In the genomic region with DNA sequence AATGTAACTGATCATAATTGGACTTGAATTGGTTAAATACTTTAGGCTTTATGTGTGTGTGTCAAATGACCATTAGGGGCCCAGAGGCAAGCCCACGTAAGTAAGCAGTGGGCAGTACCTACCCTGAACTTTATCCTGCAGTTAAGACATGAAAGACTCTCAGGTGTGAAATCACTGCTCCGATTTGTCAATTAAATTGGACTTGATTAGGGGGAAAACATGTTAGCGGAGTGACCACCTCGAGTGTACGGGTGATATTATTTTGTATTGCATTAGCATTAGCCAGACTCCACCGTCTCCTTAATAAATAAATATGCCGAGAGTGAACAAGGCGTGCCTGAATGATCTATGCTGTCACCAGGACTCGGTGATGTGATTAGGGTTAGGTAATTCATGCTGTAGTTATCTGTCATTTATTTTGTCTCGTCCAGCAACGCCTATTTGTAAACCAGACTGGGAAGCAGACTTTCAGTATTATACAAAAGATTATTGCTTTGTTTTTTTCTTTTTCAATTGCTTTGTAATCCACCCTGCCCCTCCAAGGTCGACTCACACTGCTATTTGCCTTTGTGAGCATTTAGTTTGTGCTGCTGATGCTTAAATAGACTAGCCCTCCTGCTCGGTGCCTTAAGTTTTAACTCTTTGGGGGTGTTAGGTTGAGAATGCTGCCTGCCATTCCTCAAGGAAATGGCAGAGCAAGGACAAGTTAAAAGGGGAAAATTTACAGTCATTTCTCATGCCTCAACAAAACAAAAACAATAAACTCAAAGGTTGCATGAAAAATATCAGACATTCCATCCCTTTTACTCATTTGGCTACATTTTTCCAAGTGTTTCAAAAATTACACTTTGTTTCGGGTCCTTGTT, we compare ENCODE assay signal across 9 cellular contexts. TPM values are rescaled to one million over a fixed set of nuclear protein-coding genes. Genes with fewer than 3 reads are reported as not detected.
DNase-seq lines count a peak whose midpoint lies in the region; ATAC-seq and TF ChIP-seq lines count a peak whose summit lies in the region.
"Had no signal": no experiment of that assay in that cellular context is flagged by ENCODE, and none has a peak within 500 bp of the region (broad histone marks: within the 10 kb centered on the region; RNA-seq: fewer than 3 reads in every experiment).

No MANE protein-coding gene starts in this region.

- 33 to 39% methylated on average over 14 of the region's 14 CpGs for WGBS in testis, 2 donors

- H3K9me3 ChIP-seq in iPS-15b (ENCODE audit: control insufficient read depth, insufficient read depth, low read length) (no peaks in the 10 kb centered on the region), testis (no peaks in the 10 kb centered on the region)

- peak overlapping the region; percentile 70 for H3K4me3 Mint-ChIP-seq in activated CD4-positive, alpha-beta T cell treated with anti-CD3 and anti-CD28 coated beads for 36 hours
- peak overlapping the region; percentile 87 for H3K4me3 Mint-ChIP-seq in activated T-helper 1 cell treated with anti-CD3 and anti-CD28 coated beads, Interleukin-12 subunit alpha, Interleukin-12 subunit beta, Interleukin-2, Interleukin-4 antibody, amounts not matched to agents 30 ng/mL and 10 ng/mL and 1 ng/mL, durations not matched to agents 14 hours and 24 hours and 36 hours

- peaks cover 25% of the 10 kb centered on the region for H3K4me1 ChIP-seq in iPS-15b (ENCODE audit: control insufficient read depth, insufficient read depth, low read length)
- peaks cover 3% of the 10 kb centered on the region for H3K4me1 ChIP-seq in testis

- H3K27ac Mint-ChIP-seq in activated CD4-positive, alpha-beta T cell treated with anti-CD3 and anti-CD28 coated beads for 36 hours: peak overlapping the region; percentile 63
- H3K27ac Mint-ChIP-seq in activated T-helper 1 cell treated with anti-CD3 and anti-CD28 coated beads, Interleukin-12 subunit alpha, Interleukin-12 subunit beta, Interleukin-2, Interleukin-4 antibody, amounts not matched to agents 30 ng/mL and 10 ng/mL and 1 ng/mL, durations not matched to agents 14 hours and 24 hours and 36 hours: peak overlapping the region; percentile 87

- no peaks in the 10 kb centered on the region for H3K27me3 ChIP-seq in iPS-15b (ENCODE audit: control insufficient read depth, insufficient read depth, low read length)
- no peaks in the 10 kb centered on the region for H3K27me3 ChIP-seq in testis

- H3K4me3 ChIP-seq in iPS-15b (ENCODE audit: low read depth, low read length) (peak overlapping the region; percentile 4), testis (peak overlapping the region; percentile 57 to 60)

- TF ChIP-seq CTCF in testis (IDR thresholded peaks at IDR 0.05): no peak

- H3K36me3 Mint-ChIP-seq in activated CD4-positive, alpha-beta T cell treated with anti-CD3 and anti-CD28 coated beads for 36 hours (ENCODE audit: low read depth): no peaks in the 10 kb centered on the region
- H3K36me3 Mint-ChIP-seq in activated T-helper 1 cell treated with anti-CD3 and anti-CD28 coated beads, Interleukin-12 subunit alpha, Interleukin-12 subunit beta, Interleukin-2, Interleukin-4 antibody, amounts not matched to agents 30 ng/mL and 10 ng/mL and 1 ng/mL, durations not matched to agents 14 hours and 24 hours and 36 hours (ENCODE audit: low read depth): no peaks in the 10 kb centered on the region

- peaks cover 37% of the 10 kb centered on the region for H3K4me1 Mint-ChIP-seq in activated CD4-positive, alpha-beta T cell treated with anti-CD3 and anti-CD28 coated beads for 36 hours
- H3K4me1 Mint-ChIP-seq in activated T-helper 1 cell treated with anti-CD3 and anti-CD28 coated beads, Interleukin-12 subunit alpha, Interleukin-12 subunit beta, Interleukin-2, Interleukin-4 antibody, amounts not matched to agents 30 ng/mL and 10 ng/mL and 1 ng/mL, durations not matched to agents 14 hours and 24 hours and 36 hours (ENCODE audit: low read depth): peaks cover 56% of the 10 kb centered on the region

- H3K9ac ChIP-seq in iPS-15b (ENCODE audit: low read depth, low read length): no peak overlapping the region

- no peaks in the 10 kb centered on the region for H3K36me3 ChIP-seq in iPS-15b (ENCODE audit: control insufficient read depth, insufficient read depth, low read length)
- H3K36me3 ChIP-seq in testis (ENCODE audit: low read depth, missing control alignments): no peaks in the 10 kb centered on the region

- no peaks in the 10 kb centered on the region for H3K9me3 Mint-ChIP-seq in activated CD4-positive, alpha-beta T cell treated with anti-CD3 and anti-CD28 coated beads for 36 hours (ENCODE audit: low read depth)
- no peaks in the 10 kb centered on the region for H3K9me3 Mint-ChIP-seq in activated T-helper 1 cell treated with anti-CD3 and anti-CD28 coated beads, Interleukin-12 subunit alpha, Interleukin-12 subunit beta, Interleukin-2, Interleukin-4 antibody, amounts not matched to agents 30 ng/mL and 10 ng/mL and 1 ng/mL, durations not matched to agents 14 hours and 24 hours and 36 hours

- no peak for ATAC-seq in activated CD4-positive, alpha-beta T cell treated with anti-CD3 and anti-CD28 coated beads for 36 hours
- ATAC-seq in HG03039 (IDR thresholded peaks at IDR 0.05; ENCODE audit: unreplicated experiment): no peak

- no peak for DNase-seq in activated CD4-positive, alpha-beta T cell treated with anti-CD3 and anti-CD28 coated beads for 36 hours
- DNase-seq in activated CD4-positive, alpha-beta T cell treated with anti-CD3 and anti-CD28 coated beads, Interleukin-2, amount 50 U/mL, for 1 hour: no peak
- no peak for DNase-seq in activated T-helper 1 cell treated with anti-CD3 and anti-CD28 coated beads, Interleukin-12 subunit alpha, Interleukin-12 subunit beta, Interleukin-2, Interleukin-4 antibody, amounts not matched to agents 30 ng/mL and 10 ng/mL and 1 ng/mL, durations not matched to agents 14 hours and 24 hours and 36 hours (ENCODE audit: low spot score)
- DNase-seq in testis: peak; percentile 19
- DNase-seq in Ammon's horn (ENCODE audit: low spot score): no peak
- DNase-seq in NCI-H345 (lab: John Stamatoyannopoulos, UW): no peak

- CTCF ChIA-PET in activated CD4-positive, alpha-beta T cell treated with anti-CD3 and anti-CD28 coated beads for 36 hours (lab: Charles Lee): no interaction called here

- peaks cover 18% of the 10 kb centered on the region for H3K27me3 Mint-ChIP-seq in activated CD4-positive, alpha-beta T cell treated with anti-CD3 and anti-CD28 coated beads for 36 hours
- H3K27me3 Mint-ChIP-seq in activated T-helper 1 cell treated with anti-CD3 and anti-CD28 coated beads, Interleukin-12 subunit alpha, Interleukin-12 subunit beta, Interleukin-2, Interleukin-4 antibody, amounts not matched to agents 30 ng/mL and 10 ng/mL and 1 ng/mL, durations not matched to agents 14 hours and 24 hours and 36 hours (ENCODE audit: insufficient read depth): peaks cover 3% of the 10 kb centered on the region

- peak overlapping the region; percentile 70 to 87 for H3K27ac ChIP-seq in testis
- H3K27ac ChIP-seq: VCaP had no signal

- intact Hi-C loops in activated CD4-positive, alpha-beta T cell treated with anti-CD3 and anti-CD28 coated beads for 36 hours (cut with DNase I, micrococcal nuclease): loop anchor here in 1 of 2 experiments (5.0 kb wide), 1 partner anchor 345 kb away; no protein-coding TSS in a partner anchor
- intact Hi-C loops in activated T-helper 1 cell treated with anti-CD3 and anti-CD28 coated beads, Interleukin-12 subunit alpha, Interleukin-12 subunit beta, Interleukin-2, Interleukin-4 antibody, amounts not matched to agents 30 ng/mL and 10 ng/mL and 1 ng/mL, durations not matched to agents 14 hours and 24 hours and 36 hours (cut with micrococcal nuclease): loop anchor here (1.0 to 10.0 kb wide), 7 partner anchors 99 to 938 kb away; a partner anchor contains a TSS
- intact Hi-C loops in testis (cut with DNase I; ENCODE audit: low total_unique reads): no loop called here

- TF ChIP-seq POLR2A in testis (IDR thresholded peaks at IDR 0.05): no peak

- POLR2A ChIA-PET in activated CD4-positive, alpha-beta T cell treated with anti-CD3 and anti-CD28 coated beads for 36 hours (lab: Charles Lee): no interaction called here

RNA-seq across cellular contexts. Expression of a gene that starts 1.8 kb away (rescaled TPM):
- 1 to 10 TPM; 1.5 to 2.0 TPM for total RNA-seq in activated CD4-positive, alpha-beta T cell treated with anti-CD3 and anti-CD28 coated beads for 36 hours
- 3.4 and 3.7 TPM in 2 replicates for total RNA-seq in activated T-helper 1 cell treated with anti-CD3 and anti-CD28 coated beads, Interleukin-12 subunit alpha, Interleukin-12 subunit beta, Interleukin-2, Interleukin-4 antibody, amounts not matched to agents 30 ng/mL and 10 ng/mL and 1 ng/mL, durations not matched to agents 14 hours and 24 hours and 36 hours
- total RNA-seq in testis: 10 to 100 TPM; 19.7 to 36.2 TPM
- polyA plus RNA-seq in testis (ENCODE audit: insufficient read depth, low read depth, low replicate concordance): 5.6 TPM
